Comparison of ENCODE assay signal across 11 cellular contexts in the genomic region with DNA sequence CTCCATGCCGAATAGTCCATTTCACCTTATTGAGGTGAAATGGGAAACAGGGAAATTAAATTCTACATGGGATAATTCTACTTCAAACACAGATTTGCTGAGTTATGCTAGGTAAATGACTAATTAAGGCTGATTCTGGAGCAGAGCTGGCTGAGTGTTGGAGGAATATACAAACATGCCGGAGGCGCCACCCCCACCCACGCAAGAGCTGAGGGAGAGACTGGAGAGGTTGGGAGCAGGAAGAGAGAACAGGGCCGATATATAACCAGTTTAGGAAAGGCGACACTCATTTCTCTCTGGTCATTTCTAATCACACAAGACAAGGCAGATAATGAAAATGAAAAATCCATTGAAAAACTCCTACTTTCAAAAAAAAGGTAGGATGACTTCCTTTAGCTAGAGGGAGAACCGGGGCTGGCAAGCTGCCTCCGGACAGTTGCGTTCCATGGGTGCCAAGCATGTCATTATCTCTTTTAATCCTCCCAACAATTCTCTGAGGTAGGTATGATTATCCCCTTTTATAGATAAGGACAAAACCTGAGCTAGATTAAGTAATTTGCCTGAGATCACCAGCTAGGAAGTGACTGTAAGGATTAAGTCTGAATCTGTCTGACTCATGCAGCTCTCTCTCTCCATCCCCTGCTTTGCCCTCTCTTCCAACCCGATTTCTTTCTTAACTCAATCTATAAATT. TPM values are rescaled to one million over a fixed set of nuclear protein-coding genes. Genes with fewer than 3 reads are reported as not detected.
DNase-seq lines count a peak whose midpoint lies in the region; ATAC-seq and TF ChIP-seq lines count a peak whose summit lies in the region.
"Had no signal": no experiment of that assay in that cellular context is flagged by ENCODE, and none has a peak within 500 bp of the region (broad histone marks: within the 10 kb centered on the region; RNA-seq: fewer than 3 reads in every experiment).

No MANE protein-coding gene starts in this region.

- ATAC-seq in left cardiac atrium (peak in 1 of 2 donors; percentile 91), Panc1 (peak; percentile 73; the same call in 1 of the 2 replicates), upper lobe of right lung (peak; percentile 90), HG03457 (IDR thresholded peaks at IDR 0.05; ENCODE audit: unreplicated experiment) (no peak)

- H3K27me3 ChIP-seq in left ventricle myocardium inferior (ENCODE audit: low read depth) = peaks cover 19% of the 10 kb centered on the region
- H3K27me3 ChIP-seq in Panc1 (ENCODE audit: control insufficient read depth, insufficient read depth, low read length) = no peaks in the 10 kb centered on the region
- no peaks in the 10 kb centered on the region for H3K27me3 ChIP-seq in upper lobe of right lung
- H3K27me3 ChIP-seq: BLaER1 had no signal

- POLR2A ChIA-PET in Panc1 (lab: Charles Lee) = no interaction called here

- in situ Hi-C loops in Panc1 (cut with HindIII; ENCODE audit: low pct_unique_long_range_greater_than_20kb, low sequenced_read_pairs) = no loop called here

- H3K27ac Mint-ChIP-seq in activated naive CD8-positive, alpha-beta T cell treated with anti-CD3 and anti-CD28 coated beads for 36 hours = no peak overlapping the region

- no peak overlapping the region for H3K4me3 ChIP-seq in left ventricle myocardium inferior
- peak overlapping the region in 1 of 2 experiments; percentile 33; a peak in 2 of 4 replicates for H3K4me3 ChIP-seq in Panc1 (ENCODE audit: low read depth in 2 of 2, low read length in 2 of 2)
- no peak overlapping the region for H3K4me3 ChIP-seq in fibroblast of villous mesenchyme (ENCODE audit: low read depth, low read length)
- no peak overlapping the region for H3K4me3 ChIP-seq in upper lobe of right lung
- H3K4me3 ChIP-seq: BLaER1 had no signal

- H3K27ac ChIP-seq in left ventricle myocardium inferior (replicated peaks) = no peak overlapping the region
- H3K27ac ChIP-seq in Panc1 (ENCODE audit: low read length) = no peak overlapping the region
- H3K27ac ChIP-seq in upper lobe of right lung = no peak overlapping the region
- H3K27ac ChIP-seq: BLaER1 had no signal

- no peaks in the 10 kb centered on the region for H3K4me1 Mint-ChIP-seq in activated naive CD8-positive, alpha-beta T cell treated with anti-CD3 and anti-CD28 coated beads for 36 hours

- DNase-seq in left cardiac atrium (peak; percentile 27), left ventricle myocardium inferior (no peak), Panc1 (ENCODE audit: low read depth, low spot score) (no peak), fibroblast of villous mesenchyme (ENCODE audit: low read depth) (peak; percentile 25), upper lobe of right lung (no peak), pons (ENCODE audit: low spot score) (no peak)
- DNase-seq in activated naive CD8-positive, alpha-beta T cell treated with anti-CD3 and anti-CD28 coated beads for 36 hours = no peak
- DNase-seq: erythroblast, T-helper 2 cell had no signal

- H3K4me1 ChIP-seq in left ventricle myocardium inferior (no peaks in the 10 kb centered on the region), Panc1 (ENCODE audit: control insufficient read depth, insufficient read depth, low read length) (no peaks in the 10 kb centered on the region; the same call in 1 of the 2 replicates), upper lobe of right lung (no peaks in the 10 kb centered on the region)
- H3K4me1 ChIP-seq: BLaER1 had no signal

- CTCF ChIA-PET in Panc1 (lab: Charles Lee) = interaction anchor here (0.6 kb wide), 1 partner anchor 124 kb away, joined by 6 read pairs; no protein-coding TSS in a partner anchor

- peaks cover 13% of the 10 kb centered on the region for H3K27me3 Mint-ChIP-seq in activated naive CD8-positive, alpha-beta T cell treated with anti-CD3 and anti-CD28 coated beads for 36 hours

- no peaks in the 10 kb centered on the region for H3K36me3 Mint-ChIP-seq in activated naive CD8-positive, alpha-beta T cell treated with anti-CD3 and anti-CD28 coated beads for 36 hours

- H3K9me3 ChIP-seq in left ventricle myocardium inferior (replicated peaks) (no peaks in the 10 kb centered on the region), Panc1 (ENCODE audit: control insufficient read depth, insufficient read depth, low read depth, low read length) (no peaks in the 10 kb centered on the region), upper lobe of right lung (no peaks in the 10 kb centered on the region)
- H3K9me3 ChIP-seq: BLaER1 had no signal

- no peak overlapping the region for H3K4me3 Mint-ChIP-seq in activated naive CD8-positive, alpha-beta T cell treated with anti-CD3 and anti-CD28 coated beads for 36 hours

- TF ChIP-seq CTCF in left ventricle myocardium inferior (IDR thresholded peaks at IDR 0.05; ENCODE audit: borderline replicate concordance) = no peak
- TF ChIP-seq CTCF in Panc1 (IDR thresholded peaks at IDR 0.05) = no peak
- no peak for TF ChIP-seq CTCF in fibroblast of villous mesenchyme (IDR thresholded peaks at IDR 0.05; ENCODE audit: insufficient read depth, low read depth, low read length)
- TF ChIP-seq CTCF in upper lobe of right lung (IDR thresholded peaks at IDR 0.05) = no peak

- H3K9me3 Mint-ChIP-seq in activated naive CD8-positive, alpha-beta T cell treated with anti-CD3 and anti-CD28 coated beads for 36 hours = no peaks in the 10 kb centered on the region

- H3K36me3 ChIP-seq in left ventricle myocardium inferior (no peaks in the 10 kb centered on the region), Panc1 (ENCODE audit: control insufficient read depth, insufficient read depth, low read length) (no peaks in the 10 kb centered on the region), upper lobe of right lung (no peaks in the 10 kb centered on the region)
- H3K36me3 ChIP-seq: BLaER1 had no signal

- no TSS peak for BruUV-seq in Panc1 (replicated peaks; lab: Mats Ljungman, UMichigan)

- intact Hi-C loops in left cardiac atrium (cut with DNase I) = no loop called here
- intact Hi-C loops in left ventricle myocardium inferior (cut with micrococcal nuclease) = no loop called here
- intact Hi-C loops in Panc1 (cut with micrococcal nuclease; ENCODE audit: unreplicated experiment) = no loop called here
- intact Hi-C loops in upper lobe of right lung (cut with DNase I) = no loop called here

RNA-seq across cellular contexts. Expression of a gene that starts 27.6 kb away (rescaled TPM):
- total RNA-seq in left cardiac atrium (not detected), left ventricle myocardium inferior (not detected), Panc1 (2021; ENCODE audit: unreplicated experiment) (not detected), fibroblast of villous mesenchyme (2.6 and 3.9 TPM in 2 replicates), upper lobe of right lung (not detected)
- polyA plus RNA-seq in Panc1 (2012; ENCODE audit: insufficient read length) = not detected
- total RNA-seq in activated naive CD8-positive, alpha-beta T cell treated with anti-CD3 and anti-CD28 coated beads for 36 hours = not detected

RNA-seq across cellular contexts. Expression of a gene that starts 41.5 kb away (rescaled TPM):
- total RNA-seq in left cardiac atrium (not detected), left ventricle myocardium inferior (1.2 TPM), Panc1 (2021; ENCODE audit: unreplicated experiment) (1.3 TPM), fibroblast of villous mesenchyme (5.2 and 6.1 TPM in 2 replicates), upper lobe of right lung (not detected)
- 0.19 TPM for polyA plus RNA-seq in Panc1 (2012; ENCODE audit: insufficient read length)
- not detected for total RNA-seq in activated naive CD8-positive, alpha-beta T cell treated with anti-CD3 and anti-CD28 coated beads for 36 hours

Comparison
In these comparisons a context has a peak if more than half of its experiments do, and no peak if none do; other contexts are left out.
1. DNase-seq: peak in left cardiac atrium (single experiment) and fibroblast of villous mesenchyme (single experiment); none in left ventricle myocardium inferior (single experiment), Panc1 (single experiment), upper lobe of right lung (single experiment), pons (single experiment) and activated naive CD8-positive, alpha-beta T cell treated with anti-CD3 and anti-CD28 coated beads for 36 hours (single experiment).